Comparison of ENCODE assay signal across 22 cellular contexts in genomic region chr15:62419206-62419605, GRCh38. TPM values are rescaled to one million over a fixed set of nuclear protein-coding genes. Genes with fewer than 3 reads are reported as not detected.
DNase-seq lines count a peak whose midpoint lies in the region; ATAC-seq, FAIRE-seq and TF ChIP-seq lines count a peak whose summit lies in the region.
"Had no signal": no experiment of that assay in that cellular context is flagged by ENCODE, and none has a peak within 500 bp of the region (broad histone marks: within the 10 kb centered on the region; RNA-seq: fewer than 3 reads in every experiment).

No MANE protein-coding gene starts in this region.

- no peaks in the 10 kb centered on the region for H3K27me3 Mint-ChIP-seq in Caco-2 (ENCODE audit: insufficient read depth, unreplicated experiment)

- TF ChIP-seq EP300 in HepG2 (IDR thresholded peaks at IDR 0.05; ENCODE audit: low read depth in 2 of 2, low read length in 2 of 2) (no peak), HepG2 (CRISPR knock-in tag; IDR thresholded peaks at IDR 0.05; ENCODE audit: borderline replicate concordance) (no peak)

- in situ Hi-C loops in HepG2 (cut with HindIII; ENCODE audit: extremely low pct_ligation_motif_present, low pct_unique_long_range_greater_than_20kb) = no loop called here

- H3K27me3 ChIP-seq in Caco-2 (replicated peaks; ENCODE audit: control insufficient read depth, insufficient read depth, low read length) (no peaks in the 10 kb centered on the region), ascending aorta (no peaks in the 10 kb centered on the region), small intestine (ENCODE audit: control insufficient read depth in 2 of 2, insufficient read depth in 2 of 2, low read length in 2 of 2) (no peaks in the 10 kb centered on the region), HepG2 (ENCODE audit: control insufficient read depth in 1 of 2, insufficient read depth in 2 of 2, low read length in 2 of 2) (no peaks in the 10 kb centered on the region)

- DNase-seq in Caco-2 (no peak), ascending aorta (ENCODE audit: low spot score in 2 of 2) (no peak), myocyte (ENCODE audit: low read depth) (peak; percentile 70), small intestine (no peak), HepG2 (ENCODE audit: low spot score) (no peak), NCI-H1105 treated with DMSO at 0.1 percent for 48 hours (lab: John Stamatoyannopoulos, UW) (no peak)
- no peak for DNase-seq in activated CD8-positive, alpha-beta memory T cell treated with anti-CD3 and anti-CD28 coated beads, Interleukin-2, amount 50 U/mL, for 4 hours
- DNase-seq: AML-193; CD4-positive, alpha-beta T cell; DMS 273 treated with DMSO at 0.1 percent for 48 hours; DMS53; DND-41; EL; HCEC 1CT had no signal

- H3K27ac Mint-ChIP-seq in Caco-2 (ENCODE audit: unreplicated experiment) = peak overlapping the region; percentile 83
- H3K27ac Mint-ChIP-seq: CD4-positive, alpha-beta T cell; GM23338 had no signal

- H3K4me3 ChIP-seq in Caco-2 (ENCODE audit: low read depth, low read length) (no peak overlapping the region), ascending aorta (no peak overlapping the region), small intestine (ENCODE audit: low read depth in 1 of 2, low read length in 2 of 2) (no peak overlapping the region), HepG2 (replicated peaks in 1 of 3; ENCODE audit: insufficient read depth in 1 of 3, low read depth in 2 of 3, low read length in 3 of 3) (no peak overlapping the region)
- H3K4me3 ChIP-seq: A549, GM12878, GM23338 had no signal

- intact Hi-C loops in Caco-2 (cut with micrococcal nuclease; ENCODE audit: unreplicated experiment) (no loop called here), ascending aorta (cut with DNase I) (no loop called here), HepG2 (cut with micrococcal nuclease; ENCODE audit: unreplicated experiment) (no loop called here)

- WGBS in small intestine, 3 donors = 58 to 66% (median 62%) methylated on average over 2 of the region's 2 CpGs
- 87% methylated on average over 2 of the region's 2 CpGs for whole genome bisulfite sequencing in HepG2 (ENCODE audit: low lambda C conversion rate)

- TF ChIP-seq RAD21 in HepG2 (CRISPR knock-in tag; IDR thresholded peaks at IDR 0.05) = no peak

- no peaks in the 10 kb centered on the region for H3K9me3 Mint-ChIP-seq in Caco-2 (ENCODE audit: unreplicated experiment)
- H3K9me3 Mint-ChIP-seq: CD4-positive, alpha-beta T cell; GM23338 had no signal

- H3K9me3 ChIP-seq in Caco-2 (no peaks in the 10 kb centered on the region), ascending aorta (no peaks in the 10 kb centered on the region), small intestine (ENCODE audit: control insufficient read depth, low read depth) (no peaks in the 10 kb centered on the region), HepG2 (ENCODE audit: low read length) (no peaks in the 10 kb centered on the region)
- H3K9me3 ChIP-seq: A549 had no signal

- CTCF ChIA-PET in Caco-2 (lab: Charles Lee) (no interaction called here), HepG2 (lab: Yijun Ruan, JAX; ENCODE audit: low intra/inter-chr PET ratio, low total read pairs) (no interaction called here)

- H3K79me2 ChIP-seq in HepG2 (ENCODE audit: insufficient read depth, low read length) = no peaks in the 10 kb centered on the region

- peaks cover 20% of the 10 kb centered on the region for H3K4me1 Mint-ChIP-seq in Caco-2 (ENCODE audit: low read depth, unreplicated experiment)

- H3K4me1 ChIP-seq in Caco-2 (peaks cover 56% of the 10 kb centered on the region), ascending aorta (peaks cover 5 to 33% of the 10 kb centered on the region in 2 donors), small intestine (ENCODE audit: control insufficient read depth in 2 of 2, insufficient read depth in 1 of 2, low read depth in 1 of 2, low read length in 1 of 2) (peaks cover 5 to 6% of the 10 kb centered on the region in 2 donors), HepG2 (ENCODE audit: insufficient read depth, low read length) (peaks cover 14% of the 10 kb centered on the region)

- ATAC-seq in HepG2 = no peak
- no peak for ATAC-seq in GM18907 (IDR thresholded peaks at IDR 0.05; ENCODE audit: unreplicated experiment)
- ATAC-seq: A549, GM12878, GM23338 had no signal

- peak overlapping the region; percentile 25 for H3K4me3 Mint-ChIP-seq in Caco-2 (ENCODE audit: unreplicated experiment)
- H3K4me3 Mint-ChIP-seq: CD4-positive, alpha-beta T cell; GM23338 had no signal

- H3K4me2 ChIP-seq in HepG2 (ENCODE audit: low read depth, low read length) = no peak overlapping the region
- H3K4me2 ChIP-seq: A549, GM23338 had no signal

- no peak overlapping the region for H2AFZ ChIP-seq in HepG2 (ENCODE audit: low read length)
- H2AFZ ChIP-seq: GM23338 had no signal

- H3K36me3 ChIP-seq in Caco-2 (ENCODE audit: control insufficient read depth, insufficient read depth, low read length) (peaks cover 1% of the 10 kb centered on the region), ascending aorta (no peaks in the 10 kb centered on the region), small intestine (ENCODE audit: control insufficient read depth in 2 of 2, insufficient read depth in 2 of 2, low read length in 2 of 2) (no peaks in the 10 kb centered on the region), HepG2 (replicated peaks in 1 of 2; ENCODE audit: control insufficient read depth in 1 of 2, insufficient read depth in 2 of 2, low read length in 2 of 2) (no peaks in the 10 kb centered on the region; a peak in 1 of 5 replicates)

- H3K27ac ChIP-seq in ascending aorta (peak overlapping the region; percentile 42 to 81), small intestine (ENCODE audit: low read depth in 1 of 2, low read length in 1 of 2) (peak overlapping the region in 1 of 2 donors; percentile 1), HepG2 (ENCODE audit: extremely low read length, insufficient read depth, low read length) (no peak overlapping the region)
- H3K27ac ChIP-seq: 22Rv1, A549, C4-2B had no signal

- no peak for TF ChIP-seq POLR2A in HepG2 (IDR thresholded peaks at IDR 0.05; ENCODE audit: insufficient read depth in 1 of 2, low read depth in 2 of 2, low read length in 2 of 2)

- H4K20me1 ChIP-seq in HepG2 (ENCODE audit: insufficient read depth, low read length) = no peaks in the 10 kb centered on the region

- TF ChIP-seq CTCF in Caco-2 (IDR thresholded peaks at IDR 0.05; ENCODE audit: insufficient read depth in 1 of 2, low read depth in 1 of 2, low read length in 1 of 2, severe bottlenecking in 1 of 2, unreplicated experiment in 1 of 2) (no peak), ascending aorta (IDR thresholded peaks at IDR 0.05) (no peak), HepG2 (CRISPR knock-in tag; IDR thresholded peaks at IDR 0.05) (no peak)

- peaks cover 23% of the 10 kb centered on the region for H3K36me3 Mint-ChIP-seq in Caco-2 (ENCODE audit: insufficient read depth, unreplicated experiment)

- POLR2A ChIA-PET in Caco-2 (lab: Charles Lee) = no interaction called here
- POLR2A ChIA-PET in HepG2 (lab: Yijun Ruan, JAX) = no interaction called here

- FAIRE-seq in small intestine (lab: Jason Lieb, UNC) = peak; percentile 39
- no peak for FAIRE-seq in HepG2 (lab: Jason Lieb, UNC)
- FAIRE-seq: A549, GM12878, GM19239, H54 had no signal

- no peak overlapping the region for H3K9ac ChIP-seq in HepG2 (ENCODE audit: insufficient read depth, low read depth, low read length)

- no TSS peak for BruUV-seq in Caco-2 (replicated peaks; lab: Mats Ljungman, UMichigan)
- BruUV-seq in HepG2 (replicated peaks; lab: Mats Ljungman, UMichigan) = no TSS peak

TF ChIP-seq in HepG2, 621 proteins besides CTCF, POLR2A, EP300 and RAD21 (continues in another document):
- TF ChIP-seq GMEB1 (CRISPR knock-in tag; IDR thresholded peaks at IDR 0.05; ENCODE audit: borderline replicate concordance) (no peak), NFKB2 (CRISPR knock-in tag; IDR thresholded peaks at IDR 0.05; ENCODE audit: borderline replicate concordance) (no peak), ZNF761 (CRISPR knock-in tag; conservative IDR thresholded peaks at IDR 0.05) (no peak), ZNF619 (CRISPR knock-in tag; IDR thresholded peaks at IDR 0.05) (no peak)

RNA-seq across cellular contexts. Expression of gene TLN2, which starts 28.9 kb away (rescaled TPM):
- total RNA-seq in Caco-2 (2022) (75.7 and 77.5 TPM in 2 replicates), ascending aorta (30.3 TPM), myocyte (6.6 and 8.8 TPM in 2 replicates), HepG2 (2016; rRNA removed; fragmentation: Illumina TruSeq; extraction: Trizol) (13.7 and 14.7 TPM in 2 replicates)
- polyA plus RNA-seq in myocyte (2012) = 9.8 TPM
- polyA plus RNA-seq in small intestine (1 to 10 TPM; 8.4 to 8.9 (median 8.6) TPM), HepG2 (2011; rRNA removed) (3.3 TPM in 2 replicates)
- total RNA-seq in HepG2 (2016; cell fraction: cytosol; rRNA removed; fragmentation: Illumina TruSeq; extraction: Trizol; ENCODE audit: low read depth) = 4.0 and 5.8 TPM in 2 replicates
- 13.6 and 14.7 TPM in 2 replicates for total RNA-seq in HepG2 (2016; cell fraction: insoluble cytoplasmic fraction; rRNA removed; fragmentation: Illumina TruSeq; extraction: Trizol)
- total RNA-seq in HepG2 (2016; cell fraction: membrane; rRNA removed; fragmentation: Illumina TruSeq; extraction: Trizol) = 6.9 and 9.1 TPM in 2 replicates
- 16.4 and 20.9 TPM in 2 replicates for total RNA-seq in HepG2 (2016; cell fraction: nucleus; rRNA removed; fragmentation: Illumina TruSeq; extraction: Trizol)
- 2.4 and 3.3 TPM in 2 replicates for polyA plus RNA-seq in HepG2 (2011; cell fraction: cytosol; rRNA removed)
- polyA plus RNA-seq in HepG2 (2011; cell fraction: nucleus; rRNA removed) = 5.7 and 8.0 TPM in 2 replicates
- polyA plus RNA-seq in HepG2 (2012) = 2.9 and 4.6 TPM in 2 replicates
- polyA plus RNA-seq in HepG2 (2016; cell fraction: cytosol; fragmentation: Illumina TruSeq; extraction: Trizol; ENCODE audit: low read depth) = 1.0 and 1.7 TPM in 2 replicates
- 8.1 and 11.4 TPM in 2 replicates for polyA plus RNA-seq in HepG2 (2016; cell fraction: insoluble cytoplasmic fraction; fragmentation: Illumina TruSeq; extraction: Trizol; ENCODE audit: low read depth)
- polyA plus RNA-seq in HepG2 (2016; cell fraction: membrane; fragmentation: Illumina TruSeq; extraction: Trizol; ENCODE audit: low read depth) = 1.0 and 1.5 TPM in 2 replicates
- 11.2 and 12.2 TPM in 2 replicates for polyA plus RNA-seq in HepG2 (2016; cell fraction: nucleus; fragmentation: Illumina TruSeq; extraction: Trizol; ENCODE audit: insufficient read depth, low read depth)
- polyA minus RNA-seq in HepG2 (2011; rRNA and poly(A)+ RNA removed; ENCODE audit: low replicate concordance) = 16.4 and 19.3 TPM in 2 replicates
- polyA minus RNA-seq in HepG2 (2011; cell fraction: cytosol; rRNA and poly(A)+ RNA removed) = 8.5 and 14.2 TPM in 2 replicates
- polyA minus RNA-seq in HepG2 (2011; cell fraction: nucleus; rRNA and poly(A)+ RNA removed) = 20.0 and 21.4 TPM in 2 replicates
